In genomic region chr7:101871351-101871750, GRCh38 we compare ENCODE assay signal across 22 cellular contexts. TPM values are rescaled to one million over a fixed set of nuclear protein-coding genes. Genes with fewer than 3 reads are reported as not detected.
DNase-seq lines count a peak whose midpoint lies in the region; ATAC-seq, FAIRE-seq and TF ChIP-seq lines count a peak whose summit lies in the region.
"Had no signal": no experiment of that assay in that cellular context is flagged by ENCODE, and none has a peak within 500 bp of the region (broad histone marks: within the 10 kb centered on the region; RNA-seq: fewer than 3 reads in every experiment).

No MANE protein-coding gene starts in this region.

- H3K27me3 Mint-ChIP-seq in H9 (ENCODE audit: low read depth) (no peaks in the 10 kb centered on the region), brain (peaks cover 3% of the 10 kb centered on the region)
- H3K27me3 Mint-ChIP-seq: activated naive CD8-positive, alpha-beta T cell treated with anti-CD3 and anti-CD28 coated beads for 36 hours had no signal

- H3K36me3 ChIP-seq in BLaER1 (peaks cover 37% of the 10 kb centered on the region), prostate gland (no peaks in the 10 kb centered on the region), psoas muscle (ENCODE audit: insufficient read depth in 1 of 2, low read depth in 1 of 2) (no peaks in the 10 kb centered on the region)
- H3K36me3 ChIP-seq: Peyer's patch had no signal

- H3K4me3 Mint-ChIP-seq in H9: no peak overlapping the region
- H3K4me3 Mint-ChIP-seq in brain: no peak overlapping the region
- H3K4me3 Mint-ChIP-seq: activated naive CD8-positive, alpha-beta T cell treated with anti-CD3 and anti-CD28 coated beads for 36 hours; nephron had no signal

- H4K91ac ChIP-seq in H9 (ENCODE audit: insufficient read length, low read depth, low read length): no peak overlapping the region

- H3K4me2 ChIP-seq in BLaER1 (peak overlapping the region; percentile 29; the same call in 1 of the 2 replicates), H9 (ENCODE audit: insufficient read depth, insufficient read length, low read length) (no peak overlapping the region)

- no peak overlapping the region for H2BK5ac ChIP-seq in H9 (ENCODE audit: insufficient read length, low read length)

- H3K4me1 Mint-ChIP-seq in H9 (peaks cover 57 to 70% of the 10 kb centered on the region in 2 experiments), brain (peaks cover 60% of the 10 kb centered on the region)

- TF ChIP-seq POLR2A in prostate gland (IDR thresholded peaks at IDR 0.05) (no peak), GM12891 (IDR thresholded peaks at IDR 0.05; ENCODE audit: low read depth, low read length) (no peak)

- H3T11ph ChIP-seq in H9 (ENCODE audit: low read length): no peak overlapping the region

- no peak overlapping the region for H2BK20ac ChIP-seq in H9 (ENCODE audit: low read depth, low read length, poor library complexity, severe bottlenecking)

- H3K4me1 ChIP-seq in BLaER1 (peaks cover 100% of the 10 kb centered on the region), H9 (ENCODE audit: insufficient read depth, low read length) (peaks cover 20% of the 10 kb centered on the region), prostate gland (replicated peaks) (no peaks in the 10 kb centered on the region), psoas muscle (peaks cover 56% of the 10 kb centered on the region)

- H3K27ac ChIP-seq in BLaER1: no peak overlapping the region
- no peak overlapping the region for H3K27ac ChIP-seq in H9 (ENCODE audit: insufficient read length, low read depth, low read length)
- peak overlapping the region; percentile 70 to 72 for H3K27ac ChIP-seq in prostate gland
- no peak overlapping the region for H3K27ac ChIP-seq in psoas muscle
- H3K27ac ChIP-seq: Peyer's patch had no signal

- H3K9me3 Mint-ChIP-seq in H9: no peaks in the 10 kb centered on the region
- no peaks in the 10 kb centered on the region for H3K9me3 Mint-ChIP-seq in brain
- H3K9me3 Mint-ChIP-seq: activated naive CD8-positive, alpha-beta T cell treated with anti-CD3 and anti-CD28 coated beads for 36 hours; nephron had no signal

- H4K20me1 ChIP-seq in BLaER1: peaks cover 99% of the 10 kb centered on the region
- H4K20me1 ChIP-seq in H9 (ENCODE audit: control insufficient read depth, insufficient read depth, insufficient read length): peaks cover 2% of the 10 kb centered on the region

- no peak overlapping the region for H2AFZ ChIP-seq in H9 (ENCODE audit: low read length)

- H4K5ac ChIP-seq in H9 (ENCODE audit: insufficient read length, low read depth, low read length): no peak overlapping the region

- peaks cover 1% of the 10 kb centered on the region for H3K79me1 ChIP-seq in H9 (ENCODE audit: insufficient read depth, low read depth, low read length, poor library complexity, severe bottlenecking)

- DNase-seq in H9: no peak
- no peak for DNase-seq in prostate gland (ENCODE audit: low spot score)
- DNase-seq in NCI-H524 (lab: John Stamatoyannopoulos, UW): no peak
- no peak for DNase-seq in psoas muscle
- no peak for DNase-seq in GM12891 (ENCODE audit: insufficient read length, low spot score)
- DNase-seq: activated naive CD8-positive, alpha-beta T cell treated with anti-CD3 and anti-CD28 coated beads for 36 hours; activated T-cell treated with anti-CD3 and anti-CD28 coated beads for 4 hours; aorta; cortex of kidney; Kasumi-1; MV-4-11; NCI-H1694 treated with DMSO at 0.1 percent for 48 hours; NCI-H2171; NK-92 treated with Interleukin-12 subunit alpha and Interleukin-12 subunit beta, amount 100 ng/mL, for 24 hours; Peyer's patch; T-helper 1 cell had no signal

- intact Hi-C loops in prostate gland (cut with DNase I): no loop called here
- intact Hi-C loops in psoas muscle (cut with DNase I): no loop called here

- FAIRE-seq in GM12891 (lab: Jason Lieb, UNC): no peak
- FAIRE-seq: frontal cortex, GM12878 had no signal

- no peaks in the 10 kb centered on the region for H3K9me3 ChIP-seq in BLaER1
- H3K9me3 ChIP-seq in H9 (ENCODE audit: control insufficient read depth, low read depth, low read length): no peaks in the 10 kb centered on the region
- no peaks in the 10 kb centered on the region for H3K9me3 ChIP-seq in prostate gland
- H3K9me3 ChIP-seq in psoas muscle: no peaks in the 10 kb centered on the region
- H3K9me3 ChIP-seq: Peyer's patch had no signal

- peak overlapping the region in 2 of 3 experiments; percentile 20 to 98; a peak in 3 of 7 replicates for H3K27ac Mint-ChIP-seq in H9
- H3K27ac Mint-ChIP-seq in brain: peak overlapping the region in 3 of 5 experiments; percentile 68 to 71 (median 68)
- H3K27ac Mint-ChIP-seq: activated naive CD8-positive, alpha-beta T cell treated with anti-CD3 and anti-CD28 coated beads for 36 hours had no signal

- H3K27me3 ChIP-seq in BLaER1: no peaks in the 10 kb centered on the region
- H3K27me3 ChIP-seq in H9 (ENCODE audit: insufficient read depth, low read length): no peaks in the 10 kb centered on the region
- no peaks in the 10 kb centered on the region for H3K27me3 ChIP-seq in prostate gland (replicated peaks; ENCODE audit: insufficient read depth)
- H3K27me3 ChIP-seq in psoas muscle (ENCODE audit: insufficient read depth in 3 of 3, low read length in 2 of 3): no peaks in the 10 kb centered on the region
- H3K27me3 ChIP-seq: Peyer's patch had no signal

- H3K23ac ChIP-seq in H9 (ENCODE audit: insufficient read length, low read depth, low read length): no peak overlapping the region

- H2BK15ac ChIP-seq in H9 (ENCODE audit: low read depth, low read length): no peak overlapping the region

- H4K8ac ChIP-seq in H9 (replicated peaks; ENCODE audit: insufficient read length, low read depth, low read length): no peak overlapping the region

- H3K9ac ChIP-seq in BLaER1 (no peak overlapping the region), H9 (ENCODE audit: extremely low read depth, insufficient read length, low read length) (no peak overlapping the region)

- no peak overlapping the region for H3K56ac ChIP-seq in H9 (ENCODE audit: insufficient read length, low read depth, low read length)

- no peak overlapping the region for H2AK5ac ChIP-seq in H9 (ENCODE audit: insufficient read length, low read length)

- H3K18ac ChIP-seq in H9 (ENCODE audit: insufficient read length, low read depth, low read length): no peak overlapping the region

- H3K79me2 ChIP-seq in H9 (ENCODE audit: insufficient read depth, low read length): peaks cover 30% of the 10 kb centered on the region; the same call in 1 of the 2 replicates

- H3K14ac ChIP-seq in H9 (ENCODE audit: insufficient read depth, low read length): no peak overlapping the region

- no peaks in the 10 kb centered on the region for H3K23me2 ChIP-seq in H9 (ENCODE audit: insufficient read length, low read depth, low read length, poor library complexity, severe bottlenecking)

- peaks cover 0 to 2% (median 0%) of the 10 kb centered on the region in 3 experiments; a peak in 2 of 7 replicates for H3K36me3 Mint-ChIP-seq in H9 (ENCODE audit: insufficient read depth in 1 of 3, low read depth in 3 of 3)
- peaks cover 4% of the 10 kb centered on the region for H3K36me3 Mint-ChIP-seq in brain
- H3K36me3 Mint-ChIP-seq: activated naive CD8-positive, alpha-beta T cell treated with anti-CD3 and anti-CD28 coated beads for 36 hours had no signal

- no peak for TF ChIP-seq CTCF in H9 (conservative IDR thresholded peaks at IDR 0.05)
- TF ChIP-seq CTCF in brain (conservative IDR thresholded peaks at IDR 0.05): no peak
- TF ChIP-seq CTCF in prostate gland (IDR thresholded peaks at IDR 0.05): no peak
- no peak for TF ChIP-seq CTCF in psoas muscle (IDR thresholded peaks at IDR 0.05)

- H2BK120ac ChIP-seq in H9 (ENCODE audit: low read depth, low read length, poor library complexity, severe bottlenecking): no peak overlapping the region

- WGBS in H9 (ENCODE audit: extremely low coverage, insufficient read length, low lambda C conversion rate): no CpG with 5 or more reads among the region's 9 CpGs
- WGBS in prostate gland: 88% methylated on average over 9 of the region's 9 CpGs
- WGBS in psoas muscle, 3 donors: 89 to 91% (median 90%) methylated on average over 9 of the region's 9 CpGs

- no peak for ATAC-seq in GM19035 (IDR thresholded peaks at IDR 0.05; ENCODE audit: unreplicated experiment)
- ATAC-seq in psoas muscle: no peak

- H3K4me3 ChIP-seq in BLaER1 (no peak overlapping the region), prostate gland (no peak overlapping the region), psoas muscle (no peak overlapping the region)
- H3K4me3 ChIP-seq: GM12878, Peyer's patch had no signal

- no peak overlapping the region for H2BK12ac ChIP-seq in H9 (ENCODE audit: insufficient read length, low read depth, low read length)

- H3K4ac ChIP-seq in H9 (ENCODE audit: low read depth, low read length): no peak overlapping the region

TF ChIP-seq in GM12891, 5 proteins besides CTCF, POLR2A, EP300 and RAD21:
- no peak for TF ChIP-seq POU2F2 (IDR thresholded peaks at IDR 0.05; ENCODE audit: low read depth, low read length)

RNA-seq across cellular contexts. Expression of gene CUX1, which starts 53.9 kb away (rescaled TPM):
- total RNA-seq in H9 (2021): 53.5 and 60.5 TPM in 2 replicates
- 61.2 TPM for polyA plus RNA-seq in brain (ENCODE audit: insufficient read depth, low read depth, low replicate concordance)
- total RNA-seq in prostate gland: 10 to 100 TPM; 96.3 to 99.2 TPM
- total RNA-seq in psoas muscle: 10 to 100 TPM; 72.4 to 95.6 (median 76.2) TPM
- polyA plus RNA-seq in psoas muscle: 10 to 100 TPM; 12.5 to 35.3 (median 17.7) TPM
- polyA plus RNA-seq in GM12891 (2012; ENCODE audit: low read depth, missing spikeins): 17.8 TPM

Comparison
In these comparisons a context has a peak if more than half of its experiments do, and no peak if none do; other contexts are left out.
1. H3K27ac ChIP-seq: peak in prostate gland (2 of 2); none in BLaER1 (single experiment), H9 (single experiment) and psoas muscle (single experiment).